ENCODE assay signal across 8 cellular contexts in the genomic region with DNA sequence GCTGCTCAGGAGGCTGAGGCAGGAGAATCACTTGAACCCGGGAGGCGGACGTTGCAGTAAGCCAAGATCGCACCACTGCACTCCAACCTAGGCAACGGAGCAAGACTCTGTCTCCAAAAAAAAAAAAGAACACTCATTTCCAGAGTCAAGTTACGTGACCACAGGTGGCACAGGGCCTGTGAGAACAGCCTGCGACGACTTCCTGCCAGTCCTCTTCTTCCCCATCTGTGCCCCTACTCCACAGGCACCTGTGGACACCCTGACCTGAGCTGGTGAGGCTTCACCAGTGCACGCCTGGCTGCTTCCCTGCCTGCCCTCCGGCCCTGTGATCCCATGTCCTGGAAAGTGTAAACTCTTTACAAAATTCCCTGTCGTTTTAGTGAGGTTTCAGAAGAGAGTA.
DNase-seq lines count a peak whose midpoint lies in the region; ATAC-seq and TF ChIP-seq lines count a peak whose summit lies in the region.

No MANE protein-coding gene starts in this region.

- CTCF ChIA-PET in GM10248 (lab: Yijun Ruan, JAX), result interaction anchor here (1.2 kb wide), 1 partner anchor 8 kb away, joined by 3 read pairs; no protein-coding TSS in a partner anchor

- intact Hi-C loops in sciatic nerve (cut with DNase I), result no loop called here

- TF ChIP-seq CTCF in GM10248 (IDR thresholded peaks at IDR 0.05; ENCODE audit: control extremely low read depth, extremely low read depth, low read depth, missing control alignments), result no peak

- DNase-seq in NCI-H2171 (lab: John Stamatoyannopoulos, UW) (peak; percentile 84), left kidney (ENCODE audit: low read depth, low spot score) (peak; percentile 51), RPMI8226 (no peak), sciatic nerve (ENCODE audit: low spot score) (no peak), KG1 (lab: John Stamatoyannopoulos, UW) (no peak), GM10248 (ENCODE audit: extremely low spot score) (no peak)

- ATAC-seq in GM18502 (IDR thresholded peaks at IDR 0.05; ENCODE audit: poor library complexity, unreplicated experiment) (peak; percentile 66), GM21737 (IDR thresholded peaks at IDR 0.05; ENCODE audit: unreplicated experiment) (peak; percentile 48), sciatic nerve (no peak)

- POLR2A ChIA-PET in GM10248 (lab: Yijun Ruan, JAX), result no interaction called here

Comparison
In these comparisons a context has a peak if more than half of its experiments do, and no peak if none do; other contexts are left out.
1. DNase-seq: peak in NCI-H2171 (single experiment) and left kidney (single experiment); none in RPMI8226 (single experiment), sciatic nerve (single experiment), KG1 (single experiment) and GM10248 (single experiment).